12 cellular contexts compared by ENCODE assay signal in genomic region chr1:220670365-220670764, GRCh38. TPM values are rescaled to one million over a fixed set of nuclear protein-coding genes. Genes with fewer than 3 reads are reported as not detected.
"Had no signal": no experiment of that assay in that cellular context is flagged by ENCODE, and none has a peak within 500 bp of the region (broad histone marks: within the 10 kb centered on the region; RNA-seq: fewer than 3 reads in every experiment).

No MANE protein-coding gene starts in this region.

- H2AFZ ChIP-seq: GM23248, GM23338 had no signal

- H3K4me1 ChIP-seq: HAP-1 had no signal

- H3K9ac ChIP-seq: GM23248 had no signal

- H3K36me3 ChIP-seq: HAP-1 had no signal

- H3K4me3 ChIP-seq: GM23248, GM23338, HAP-1 had no signal

- H3K9me3 ChIP-seq: HAP-1 had no signal

- ATAC-seq: GM23338, HCT116 had no signal

- FAIRE-seq: H1, H54 had no signal

- H3K4me2 ChIP-seq: GM23338 had no signal

- DNase-seq: GM23248, GOT3, H7, H9, HCEC 1CT, HFFc6 had no signal

- H3K27ac ChIP-seq: GM23248 had no signal

RNA-seq across cellular contexts. Expression of gene C1orf115, which starts 19.8 kb away (rescaled TPM):
- total RNA-seq: H4 had no signal
